Comparison of ENCODE assay signal across 34 cellular contexts in genomic region chr1:112297536-112297935, GRCh38.
DNase-seq lines count a peak whose midpoint lies in the region; ATAC-seq and TF ChIP-seq lines count a peak whose summit lies in the region.
"Had no signal": no experiment of that assay in that cellular context is flagged by ENCODE, and none has a peak within 500 bp of the region (broad histone marks: within the 10 kb centered on the region; RNA-seq: fewer than 3 reads in every experiment).

No MANE protein-coding gene starts in this region.

- H3K9me3 Mint-ChIP-seq in MCF 10A (ENCODE audit: unreplicated experiment) (no peaks in the 10 kb centered on the region), neural progenitor cell (no peaks in the 10 kb centered on the region)

- H3K27ac Mint-ChIP-seq in MCF 10A (ENCODE audit: low read depth, unreplicated experiment) (no peak overlapping the region), neural progenitor cell (no peak overlapping the region)
- H3K27ac Mint-ChIP-seq: activated T-helper 17 cell treated with anti-CD3 and anti-CD28 coated beads, Interleukin-2, amount 50 U/mL, for 72 hours; naive thymus-derived CD4-positive, alpha-beta T cell; stimulated activated naive CD8-positive, alpha-beta T cell treated with anti-CD3 and anti-CD28 coated beads, Interleukin-15, amount 100 ng/mL, for 72 hours; T-helper 17 cell had no signal

- no peak overlapping the region for H3K18ac ChIP-seq in mesendoderm (ENCODE audit: low read length)

- intact Hi-C loops in MCF 10A (cut with micrococcal nuclease) = no loop called here
- intact Hi-C loops in breast epithelium (cut with DNase I; ENCODE audit: low total_unique reads) = no loop called here

- H3K79me2 ChIP-seq in mesendoderm (ENCODE audit: control insufficient read depth, insufficient read depth, low read length) (no peaks in the 10 kb centered on the region), neural progenitor cell (ENCODE audit: low read depth) (no peaks in the 10 kb centered on the region)

- TF ChIP-seq CTCF in MCF 10A (IDR thresholded peaks at IDR 0.05; ENCODE audit: unreplicated experiment) (no peak), breast epithelium (IDR thresholded peaks at IDR 0.05) (no peak), neural progenitor cell (IDR thresholded peaks at IDR 0.05) (no peak)

- no peaks in the 10 kb centered on the region for H3F3A ChIP-seq in neural progenitor cell (ENCODE audit: low read depth)

- H3K36me3 ChIP-seq in breast epithelium (no peaks in the 10 kb centered on the region), mesendoderm (ENCODE audit: control insufficient read depth, insufficient read depth, low read length) (no peaks in the 10 kb centered on the region), neural progenitor cell (no peaks in the 10 kb centered on the region)
- H3K36me3 ChIP-seq: heart right ventricle, MG63, spleen, thoracic aorta had no signal

- no peak overlapping the region for H2AFZ ChIP-seq in neural progenitor cell (replicated peaks)
- H2AFZ ChIP-seq: PC-9 had no signal

- H3K9ac ChIP-seq in mesendoderm (ENCODE audit: low read length) (no peak overlapping the region), neural progenitor cell (no peak overlapping the region)

- no peaks in the 10 kb centered on the region for H4K20me1 ChIP-seq in neural progenitor cell (ENCODE audit: low read depth)

- no peak overlapping the region for H2BK120ac ChIP-seq in mesendoderm (ENCODE audit: low read depth, low read length)

- CTCF ChIA-PET in MCF 10A (lab: Yijun Ruan, JAX) = interaction anchor here (0.6 to 5.0 kb wide), 9 partner anchors 10 to 83 kb away, joined by 3 to 48 read pairs (median 7); no protein-coding TSS in a partner anchor

- BruUV-seq in MCF 10A (replicated peaks; lab: Mats Ljungman, UMichigan) = no TSS peak

- H3K9me3 ChIP-seq in breast epithelium (no peaks in the 10 kb centered on the region), neural progenitor cell (ENCODE audit: low read depth) (no peaks in the 10 kb centered on the region)
- H3K9me3 ChIP-seq: A549, MG63 had no signal

- in situ Hi-C loops in SK-MEL-5 (cut with HindIII; ENCODE audit: low pct_unique_long_range_greater_than_20kb, low sequenced_read_pairs) = no loop called here

- H2BK15ac ChIP-seq in mesendoderm (replicated peaks; ENCODE audit: low read depth) = no peak overlapping the region

- no CpG with 5 or more reads among the region's 3 CpGs for WGBS in mesendoderm (ENCODE audit: extremely low coverage, insufficient coverage, low lambda C conversion rate)

- H3K36me3 Mint-ChIP-seq in MCF 10A (ENCODE audit: insufficient read depth, unreplicated experiment) = no peaks in the 10 kb centered on the region
- H3K36me3 Mint-ChIP-seq in neural progenitor cell = no peaks in the 10 kb centered on the region
- H3K36me3 Mint-ChIP-seq: brain; naive thymus-derived CD4-positive, alpha-beta T cell had no signal

- H3K4me2 ChIP-seq in mesendoderm (ENCODE audit: low read length) (no peak overlapping the region), neural progenitor cell (no peak overlapping the region)
- H3K4me2 ChIP-seq: A549, PC-9 had no signal

- H3K4me1 ChIP-seq in breast epithelium (no peaks in the 10 kb centered on the region), mesendoderm (ENCODE audit: control insufficient read depth, low read depth, low read length) (peaks cover 2% of the 10 kb centered on the region), neural progenitor cell (no peaks in the 10 kb centered on the region)
- H3K4me1 ChIP-seq: A549, heart right ventricle, spleen had no signal

- no peaks in the 10 kb centered on the region for H3K79me1 ChIP-seq in mesendoderm (ENCODE audit: low read length)

- H3K23ac ChIP-seq in mesendoderm (ENCODE audit: low read length) = no peak overlapping the region

- no peak overlapping the region for H4K5ac ChIP-seq in mesendoderm (ENCODE audit: low read length)

- TF ChIP-seq POLR2A in breast epithelium (IDR thresholded peaks at IDR 0.05) = no peak

- H2AK5ac ChIP-seq in mesendoderm (ENCODE audit: low read length) = no peak overlapping the region

- H3K4me1 Mint-ChIP-seq in MCF 10A (ENCODE audit: insufficient read depth, unreplicated experiment) (peaks cover 5% of the 10 kb centered on the region), neural progenitor cell (no peaks in the 10 kb centered on the region)
- H3K4me1 Mint-ChIP-seq: activated T-helper 17 cell treated with anti-CD3 and anti-CD28 coated beads, Interleukin-2, amount 50 U/mL, for 72 hours; stimulated activated naive CD8-positive, alpha-beta T cell treated with anti-CD3 and anti-CD28 coated beads, Interleukin-15, amount 100 ng/mL, for 72 hours; T-helper 17 cell had no signal

- H3K27me3 ChIP-seq in breast epithelium (no peaks in the 10 kb centered on the region), mesendoderm (ENCODE audit: insufficient read depth, low read length, poor library complexity) (no peaks in the 10 kb centered on the region), neural progenitor cell (no peaks in the 10 kb centered on the region)

- no peak overlapping the region for H4K8ac ChIP-seq in mesendoderm (ENCODE audit: low read depth, low read length)

- no peak overlapping the region for H2BK5ac ChIP-seq in mesendoderm (ENCODE audit: low read length)

- no peak overlapping the region for H3K56ac ChIP-seq in mesendoderm (ENCODE audit: low read length)

- H3K4me3 ChIP-seq in breast epithelium = no peak overlapping the region
- no peak overlapping the region for H3K4me3 ChIP-seq in mesendoderm (ENCODE audit: low read length)
- H3K4me3 ChIP-seq in neural progenitor cell = no peak overlapping the region
- H3K4me3 ChIP-seq: A549, heart right ventricle, K562, MG63, PC-9, spleen, thoracic aorta had no signal

- no peak overlapping the region for H3K4me3 Mint-ChIP-seq in MCF 10A (ENCODE audit: unreplicated experiment)
- no peak overlapping the region for H3K4me3 Mint-ChIP-seq in neural progenitor cell
- H3K4me3 Mint-ChIP-seq: activated T-helper 17 cell treated with anti-CD3 and anti-CD28 coated beads, Interleukin-2, amount 50 U/mL, for 72 hours; brain; naive thymus-derived CD4-positive, alpha-beta T cell; stimulated activated naive CD8-positive, alpha-beta T cell treated with anti-CD3 and anti-CD28 coated beads, Interleukin-15, amount 100 ng/mL, for 72 hours; T-helper 17 cell had no signal

- no peak for ATAC-seq in HG03159 (IDR thresholded peaks at IDR 0.05; ENCODE audit: unreplicated experiment)
- ATAC-seq: A549; activated CD4-positive, CD25-positive, alpha-beta regulatory T cell treated with anti-CD3 and anti-CD28 coated beads, Interleukin-2, amount 50 U/mL, for 24 hours; activated T-helper 17 cell treated with anti-CD3 and anti-CD28 coated beads, Interleukin-2, amount 50 U/mL, for 72 hours; heart right ventricle; K562; naive thymus-derived CD4-positive, alpha-beta T cell; right cardiac atrium; Right ventricle myocardium inferior; SK-N-SH treated with all-trans-retinoic acid at 6 μM for 48 hours; stimulated activated naive CD8-positive, alpha-beta T cell treated with anti-CD3 and anti-CD28 coated beads, Interleukin-15, amount 100 ng/mL, for 72 hours; T-helper 17 cell had no signal

- H3K4ac ChIP-seq in mesendoderm (ENCODE audit: low read depth, low read length) = no peak overlapping the region

- H3K27ac ChIP-seq in breast epithelium (no peak overlapping the region), mesendoderm (ENCODE audit: low read depth, low read length) (no peak overlapping the region), neural progenitor cell (no peak overlapping the region)
- H3K27ac ChIP-seq: A549, heart right ventricle, PC-9, spleen, thoracic aorta had no signal

- no peaks in the 10 kb centered on the region for H3K27me3 Mint-ChIP-seq in MCF 10A (ENCODE audit: insufficient read depth, unreplicated experiment)
- H3K27me3 Mint-ChIP-seq in neural progenitor cell (ENCODE audit: insufficient read depth, low read depth) = peaks cover 3% of the 10 kb centered on the region
- H3K27me3 Mint-ChIP-seq: brain had no signal

- DNase-seq in MCF 10A (ENCODE audit: unreplicated experiment) = peak; percentile 38
- no peak for DNase-seq in breast epithelium (ENCODE audit: low spot score in 2 of 2)
- DNase-seq in SK-MEL-5 (ENCODE audit: low read depth, low spot score) = peak; percentile 58
- DNase-seq in fibroblast of peridontal ligament (ENCODE audit: extremely low read depth) = peak; percentile 5
- DNase-seq in activated T-cell treated with anti-CD3 and anti-CD28 coated beads, Interleukin-2, amount 50 U/mL, for 1 hour = no peak
- DNase-seq in mesendoderm = no peak
- no peak for DNase-seq in neural progenitor cell (ENCODE audit: low spot score)
- DNase-seq: activated CD4-positive, alpha-beta T cell treated with anti-CD3 and anti-CD28 coated beads, Interleukin-2, amount 50 U/mL, for 4 hours; activated CD8-positive, alpha-beta memory T cell treated with anti-CD3 and anti-CD28 coated beads, Interleukin-2, amount 50 U/mL, for 4 hours; activated naive CD4-positive, alpha-beta T cell treated with anti-CD3 and anti-CD28 coated beads, Interleukin-2, amount 50 U/mL, for 16 hours; amniotic stem cell; effector CD8-positive, alpha-beta T cell; heart right ventricle; kidney; MG63; midbrain; naive thymus-derived CD4-positive, alpha-beta T cell; NCI-H1930; NCI-H2171 treated with DMSO at 0.1 percent for 48 hours; NCI-H524 treated with DMSO at 0.1 percent for 48 hours; PC-9; right cardiac atrium; spleen; stimulated activated naive CD8-positive, alpha-beta T cell treated with anti-CD3 and anti-CD28 coated beads, Interleukin-15, amount 100 ng/mL, for 72 hours; T-helper 17 cell had no signal

- POLR2A ChIA-PET in MCF 10A (lab: Yijun Ruan, JAX) = interaction anchor here (1.2 kb wide), 1 partner anchor 39 kb away, joined by 3 read pairs; no protein-coding TSS in a partner anchor

Comparison
In these comparisons a context has a peak if more than half of its experiments do, and no peak if none do; other contexts are left out.
1. DNase-seq: peak in MCF 10A (single experiment), SK-MEL-5 (single experiment) and fibroblast of peridontal ligament (single experiment); none in breast epithelium (0 of 2), activated T-cell treated with anti-CD3 and anti-CD28 coated beads, Interleukin-2, amount 50 U/mL, for 1 hour (single experiment), mesendoderm (single experiment) and neural progenitor cell (single experiment).